9 cellular contexts compared by ENCODE assay signal in genomic region chr13:25752957-25753540, GRCh38.
DNase-seq lines count a peak whose midpoint lies in the region; ATAC-seq, FAIRE-seq and TF ChIP-seq lines count a peak whose summit lies in the region.
"Had no signal": no experiment of that assay in that cellular context is flagged by ENCODE, and none has a peak within 500 bp of the region (broad histone marks: within the 10 kb centered on the region; RNA-seq: fewer than 3 reads in every experiment).

No MANE protein-coding gene starts in this region.

- H3K9me3 Mint-ChIP-seq in astrocyte (ENCODE audit: unreplicated experiment) = no peaks in the 10 kb centered on the region

- peak overlapping the region; percentile 71 for H3K4me2 ChIP-seq in astrocyte (ENCODE audit: low read length)

- H3K27ac Mint-ChIP-seq in astrocyte (ENCODE audit: unreplicated experiment) = peak overlapping the region; percentile 83

- intact Hi-C loops in lower lobe of right lung (cut with DNase I) (no loop called here), A673 (cut with micrococcal nuclease; ENCODE audit: unreplicated experiment) (no loop called here)

- no peak overlapping the region for H3K4me3 Mint-ChIP-seq in astrocyte (ENCODE audit: unreplicated experiment)

- H4K20me1 ChIP-seq in astrocyte (ENCODE audit: insufficient read depth, low read length) = no peaks in the 10 kb centered on the region

- H3K4me1 ChIP-seq in astrocyte (ENCODE audit: insufficient read depth, low read length) = peaks cover 25% of the 10 kb centered on the region
- H3K4me1 ChIP-seq in lower lobe of right lung = peaks cover 16% of the 10 kb centered on the region
- H3K4me1 ChIP-seq in A673 (ENCODE audit: insufficient read depth, low read length, poor library complexity, severe bottlenecking) = no peaks in the 10 kb centered on the region

- H3K9ac ChIP-seq in astrocyte (ENCODE audit: low read length) = no peak overlapping the region

- H3K4me1 Mint-ChIP-seq in astrocyte (ENCODE audit: low read depth, unreplicated experiment) = peaks cover 24% of the 10 kb centered on the region

- H3K27ac ChIP-seq in KOPT-K1 (ENCODE audit: low read depth, low read length, poor library complexity, severe bottlenecking) = peak overlapping the region; percentile 71
- peak overlapping the region; percentile 57 for H3K27ac ChIP-seq in astrocyte (ENCODE audit: low read depth, low read length)
- H3K27ac ChIP-seq in lower lobe of right lung = no peak overlapping the region
- no peak overlapping the region for H3K27ac ChIP-seq in A673 (ENCODE audit: low read depth, low read length, poor library complexity, severe bottlenecking)

- no peaks in the 10 kb centered on the region for H3K27me3 ChIP-seq in astrocyte (ENCODE audit: insufficient read depth, low read length)
- H3K27me3 ChIP-seq in lower lobe of right lung (ENCODE audit: low read depth) = no peaks in the 10 kb centered on the region
- no peaks in the 10 kb centered on the region for H3K27me3 ChIP-seq in A673 (replicated peaks; ENCODE audit: insufficient read depth, low read depth, low read length, poor library complexity)

- TF ChIP-seq CTCF in astrocyte (IDR thresholded peaks at IDR 0.05; ENCODE audit: insufficient read depth, low read depth, low read length) (no peak), lower lobe of right lung (IDR thresholded peaks at IDR 0.05) (no peak), A673 (conservative IDR thresholded peaks at IDR 0.05; ENCODE audit: low read depth, low read length) (no peak)

- POLR2A ChIA-PET in A673 (lab: Charles Lee; ENCODE audit: low non-redundant PET) = no interaction called here

- H3K27me3 Mint-ChIP-seq in astrocyte (ENCODE audit: low read depth, unreplicated experiment) = peaks cover 6% of the 10 kb centered on the region

- CTCF ChIA-PET in A673 (lab: Charles Lee) = no interaction called here

- H3K4me3 ChIP-seq in astrocyte (ENCODE audit: insufficient read depth, low read depth, low read length) (no peak overlapping the region), lower lobe of right lung (no peak overlapping the region), A673 (ENCODE audit: low read depth, low read length, poor library complexity, severe bottlenecking) (no peak overlapping the region)

- H3K36me3 Mint-ChIP-seq in astrocyte (ENCODE audit: low read depth, unreplicated experiment) = no peaks in the 10 kb centered on the region

- H3K79me2 ChIP-seq in astrocyte (ENCODE audit: insufficient read depth, low read length) = no peaks in the 10 kb centered on the region

- DNase-seq in AG08395 (ENCODE audit: low spot score) = peak; percentile 84
- DNase-seq in astrocyte (ENCODE audit: low read depth) = peak; percentile 94
- no peak for DNase-seq in lower lobe of right lung
- DNase-seq in A673 (ENCODE audit: low spot score) = no peak
- DNase-seq in inferior parietal cortex (ENCODE audit: extremely low spot score) = no peak
- DNase-seq: SW 1271 had no signal

- H3K36me3 ChIP-seq in KOPT-K1 (ENCODE audit: insufficient read depth, low read length) (no peaks in the 10 kb centered on the region), astrocyte (ENCODE audit: insufficient read depth, low read length) (no peaks in the 10 kb centered on the region), lower lobe of right lung (no peaks in the 10 kb centered on the region), A673 (ENCODE audit: insufficient read depth, low read length, poor library complexity, severe bottlenecking) (no peaks in the 10 kb centered on the region)

- no TSS peak for BruUV-seq in A673 (replicated peaks; lab: Mats Ljungman, UMichigan)

- ATAC-seq in lower lobe of right lung (peak; percentile 64 to 69), HG03095 (IDR thresholded peaks at IDR 0.05; ENCODE audit: unreplicated experiment) (no peak), HG02623 (IDR thresholded peaks at IDR 0.05; ENCODE audit: unreplicated experiment) (no peak)

- peak overlapping the region; percentile 70 for H2AFZ ChIP-seq in astrocyte (ENCODE audit: low read depth, low read length)

- FAIRE-seq in astrocyte (lab: Jason Lieb, UNC) = peak; percentile 81

- H3K9me3 ChIP-seq in KOPT-K1 (ENCODE audit: insufficient read depth, low read length, poor library complexity, severe bottlenecking) = no peaks in the 10 kb centered on the region
- H3K9me3 ChIP-seq in astrocyte (ENCODE audit: insufficient read depth, low read depth, low read length) = no peaks in the 10 kb centered on the region
- no peaks in the 10 kb centered on the region for H3K9me3 ChIP-seq in lower lobe of right lung
- no peaks in the 10 kb centered on the region for H3K9me3 ChIP-seq in A673 (ENCODE audit: low read depth, low read length, poor library complexity, severe bottlenecking)

Comparison
In these comparisons a context has a peak if more than half of its experiments do, and no peak if none do; other contexts are left out.
1. DNase-seq: peak in AG08395 (single experiment) and astrocyte (single experiment); none in lower lobe of right lung (single experiment), A673 (single experiment) and inferior parietal cortex (single experiment).
2. H3K27ac ChIP-seq: peak in KOPT-K1 (single experiment) and astrocyte (single experiment); none in lower lobe of right lung (single experiment) and A673 (single experiment).
3. ATAC-seq: peak in lower lobe of right lung (2 of 2); none in HG03095 (single experiment) and HG02623 (single experiment).